1 cellular context compared by ENCODE assay signal in the genomic region with DNA sequence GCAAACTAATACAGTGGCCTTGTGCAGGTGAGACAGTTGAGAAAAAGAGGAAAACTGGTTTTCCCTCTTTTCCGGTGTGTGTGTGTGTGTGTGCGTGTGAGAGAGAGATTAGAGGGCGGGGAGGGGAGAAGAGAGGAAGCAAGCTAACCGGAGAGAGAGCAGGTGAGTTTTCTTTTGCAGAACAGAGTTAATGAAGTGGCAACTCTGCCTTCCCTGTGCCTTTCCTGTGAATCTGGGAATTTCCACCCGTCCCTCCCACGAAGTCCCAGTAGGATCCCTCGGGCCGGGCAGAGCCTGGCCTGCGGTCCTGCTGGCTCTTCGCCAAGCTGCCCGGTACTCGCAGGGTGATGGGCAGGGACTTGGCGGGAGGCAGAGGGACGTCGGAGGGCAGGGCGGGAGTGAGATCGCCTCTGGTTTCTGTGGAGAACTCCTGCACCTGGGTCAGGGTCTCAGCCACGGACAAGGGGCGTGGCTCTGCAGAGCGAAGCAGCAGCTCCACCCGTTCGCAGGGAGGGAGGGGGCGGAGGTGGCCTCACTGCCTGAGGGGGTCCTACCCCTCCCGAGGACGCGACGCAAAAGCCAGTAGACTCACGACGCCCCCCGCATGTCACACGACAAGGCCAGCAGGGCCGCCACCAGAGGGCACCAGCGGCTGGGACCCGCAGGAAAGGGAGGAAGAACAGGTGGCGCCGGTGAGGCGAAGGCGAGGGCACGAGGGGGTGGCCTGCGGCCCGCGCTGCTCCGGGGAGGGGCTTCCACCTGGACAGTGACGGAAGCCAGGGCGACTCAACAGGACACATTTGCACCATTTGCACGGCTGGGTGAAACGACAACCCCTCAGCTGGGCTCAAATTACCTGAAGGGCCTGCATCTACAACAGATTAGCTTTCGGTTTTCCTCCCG.
TF ChIP-seq lines count a peak whose summit lies in the region.

No MANE protein-coding gene starts in this region.

TF ChIP-seq in K562, 482 proteins besides CTCF, POLR2A, EP300 and RAD21 (continued from another document and continues in another):
- TF ChIP-seq NCOA1 (IDR thresholded peaks at IDR 0.05; ENCODE audit: low read depth) (no peak), STAT5A (IDR thresholded peaks at IDR 0.05; ENCODE audit: borderline replicate concordance, low read length) (no peak; the same call in 1 of the 2 replicates), NBN (IDR thresholded peaks at IDR 0.05; ENCODE audit: low read depth) (peak; percentile 70; the same call in 1 of the 2 replicates), ZNF23 (CRISPR knock-in tag; IDR thresholded peaks at IDR 0.05) (no peak), SP2 (IDR thresholded peaks at IDR 0.05; ENCODE audit: extremely low read depth, low read depth, low read length, poor library complexity, severe bottlenecking) (no peak), ZFPM2 (CRISPR knock-in tag; IDR thresholded peaks at IDR 0.05) (no peak), TCF7L2 (IDR thresholded peaks at IDR 0.05; ENCODE audit: low read depth, low read length) (no peak), DNMT1 (IDR thresholded peaks at IDR 0.05) (no peak), CBX5 (IDR thresholded peaks at IDR 0.05; ENCODE audit: borderline replicate concordance, low read depth) (0 out of 2 replicates have a peak, but pooled peaks have one; percentile 18), RFX5 (IDR thresholded peaks at IDR 0.05; ENCODE audit: low read depth, low read length) (no peak), ZNF431 (CRISPR knock-in tag; IDR thresholded peaks at IDR 0.05) (peak; percentile 93), NFIC (IDR thresholded peaks at IDR 0.05) (peak; percentile 93), SOX6 (IDR thresholded peaks at IDR 0.05) (peak; percentile 59), HNRNPH1 (optimal IDR thresholded peaks at IDR 0.05; ENCODE audit: low read depth, low read length) (no peak)
- TF ChIP-seq, protein P1, sequence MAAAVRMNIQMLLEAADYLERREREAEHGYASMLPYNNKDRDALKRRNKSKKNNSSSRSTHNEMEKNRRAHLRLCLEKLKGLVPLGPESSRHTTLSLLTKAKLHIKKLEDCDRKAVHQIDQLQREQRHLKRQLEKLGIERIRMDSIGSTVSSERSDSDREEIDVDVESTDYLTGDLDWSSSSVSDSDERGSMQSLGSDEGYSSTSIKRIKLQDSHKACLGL (CRISPR knock-in tag; IDR thresholded peaks at IDR 0.05; ENCODE audit: borderline replicate concordance, poor library complexity, severe bottlenecking) = no peak
- TF ChIP-seq, protein P2, sequence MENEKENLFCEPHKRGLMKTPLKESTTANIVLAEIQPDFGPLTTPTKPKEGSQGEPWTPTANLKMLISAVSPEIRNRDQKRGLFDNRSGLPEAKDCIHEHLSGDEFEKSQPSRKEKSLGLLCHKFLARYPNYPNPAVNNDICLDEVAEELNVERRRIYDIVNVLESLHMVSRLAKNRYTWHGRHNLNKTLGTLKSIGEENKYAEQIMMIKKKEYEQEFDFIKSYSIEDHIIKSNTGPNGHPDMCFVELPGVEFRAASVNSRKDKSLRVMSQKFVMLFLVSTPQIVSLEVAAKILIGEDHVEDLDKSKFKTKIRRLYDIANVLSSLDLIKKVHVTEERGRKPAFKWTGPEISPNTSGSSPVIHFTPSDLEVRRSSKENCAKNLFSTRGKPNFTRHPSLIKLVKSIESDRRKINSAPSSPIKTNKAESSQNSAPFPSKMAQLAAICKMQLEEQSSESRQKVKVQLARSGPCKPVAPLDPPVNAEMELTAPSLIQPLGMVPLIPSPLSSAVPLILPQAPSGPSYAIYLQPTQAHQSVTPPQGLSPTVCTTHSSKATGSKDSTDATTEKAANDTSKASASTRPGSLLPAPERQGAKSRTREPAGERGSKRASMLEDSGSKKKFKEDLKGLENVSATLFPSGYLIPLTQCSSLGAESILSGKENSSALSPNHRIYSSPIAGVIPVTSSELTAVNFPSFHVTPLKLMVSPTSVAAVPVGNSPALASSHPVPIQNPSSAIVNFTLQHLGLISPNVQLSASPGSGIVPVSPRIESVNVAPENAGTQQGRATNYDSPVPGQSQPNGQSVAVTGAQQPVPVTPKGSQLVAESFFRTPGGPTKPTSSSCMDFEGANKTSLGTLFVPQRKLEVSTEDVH (IDR thresholded peaks at IDR 0.05; ENCODE audit: low read depth, partially characterized antibody) = no peak
- TF ChIP-seq, protein P3, sequence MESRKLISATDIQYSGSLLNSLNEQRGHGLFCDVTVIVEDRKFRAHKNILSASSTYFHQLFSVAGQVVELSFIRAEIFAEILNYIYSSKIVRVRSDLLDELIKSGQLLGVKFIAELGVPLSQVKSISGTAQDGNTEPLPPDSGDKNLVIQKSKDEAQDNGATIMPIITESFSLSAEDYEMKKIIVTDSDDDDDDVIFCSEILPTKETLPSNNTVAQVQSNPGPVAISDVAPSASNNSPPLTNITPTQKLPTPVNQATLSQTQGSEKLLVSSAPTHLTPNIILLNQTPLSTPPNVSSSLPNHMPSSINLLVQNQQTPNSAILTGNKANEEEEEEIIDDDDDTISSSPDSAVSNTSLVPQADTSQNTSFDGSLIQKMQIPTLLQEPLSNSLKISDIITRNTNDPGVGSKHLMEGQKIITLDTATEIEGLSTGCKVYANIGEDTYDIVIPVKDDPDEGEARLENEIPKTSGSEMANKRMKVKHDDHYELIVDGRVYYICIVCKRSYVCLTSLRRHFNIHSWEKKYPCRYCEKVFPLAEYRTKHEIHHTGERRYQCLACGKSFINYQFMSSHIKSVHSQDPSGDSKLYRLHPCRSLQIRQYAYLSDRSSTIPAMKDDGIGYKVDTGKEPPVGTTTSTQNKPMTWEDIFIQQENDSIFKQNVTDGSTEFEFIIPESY (CRISPR knock-in tag; IDR thresholded peaks at IDR 0.05) = peak; percentile 98
- TF ChIP-seq, protein P4, sequence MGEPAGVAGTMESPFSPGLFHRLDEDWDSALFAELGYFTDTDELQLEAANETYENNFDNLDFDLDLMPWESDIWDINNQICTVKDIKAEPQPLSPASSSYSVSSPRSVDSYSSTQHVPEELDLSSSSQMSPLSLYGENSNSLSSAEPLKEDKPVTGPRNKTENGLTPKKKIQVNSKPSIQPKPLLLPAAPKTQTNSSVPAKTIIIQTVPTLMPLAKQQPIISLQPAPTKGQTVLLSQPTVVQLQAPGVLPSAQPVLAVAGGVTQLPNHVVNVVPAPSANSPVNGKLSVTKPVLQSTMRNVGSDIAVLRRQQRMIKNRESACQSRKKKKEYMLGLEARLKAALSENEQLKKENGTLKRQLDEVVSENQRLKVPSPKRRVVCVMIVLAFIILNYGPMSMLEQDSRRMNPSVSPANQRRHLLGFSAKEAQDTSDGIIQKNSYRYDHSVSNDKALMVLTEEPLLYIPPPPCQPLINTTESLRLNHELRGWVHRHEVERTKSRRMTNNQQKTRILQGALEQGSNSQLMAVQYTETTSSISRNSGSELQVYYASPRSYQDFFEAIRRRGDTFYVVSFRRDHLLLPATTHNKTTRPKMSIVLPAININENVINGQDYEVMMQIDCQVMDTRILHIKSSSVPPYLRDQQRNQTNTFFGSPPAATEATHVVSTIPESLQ (CRISPR knock-in tag; IDR thresholded peaks at IDR 0.05) = peak; percentile 99
- TF ChIP-seq, protein P5, sequence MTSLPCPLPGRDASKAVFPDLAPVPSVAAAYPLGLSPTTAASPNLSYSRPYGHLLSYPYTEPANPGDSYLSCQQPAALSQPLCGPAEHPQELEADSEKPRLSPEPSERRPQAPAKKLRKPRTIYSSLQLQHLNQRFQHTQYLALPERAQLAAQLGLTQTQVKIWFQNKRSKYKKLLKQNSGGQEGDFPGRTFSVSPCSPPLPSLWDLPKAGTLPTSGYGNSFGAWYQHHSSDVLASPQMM (CRISPR knock-in tag; IDR thresholded peaks at IDR 0.05) = no peak
- TF ChIP-seq, protein P6, sequence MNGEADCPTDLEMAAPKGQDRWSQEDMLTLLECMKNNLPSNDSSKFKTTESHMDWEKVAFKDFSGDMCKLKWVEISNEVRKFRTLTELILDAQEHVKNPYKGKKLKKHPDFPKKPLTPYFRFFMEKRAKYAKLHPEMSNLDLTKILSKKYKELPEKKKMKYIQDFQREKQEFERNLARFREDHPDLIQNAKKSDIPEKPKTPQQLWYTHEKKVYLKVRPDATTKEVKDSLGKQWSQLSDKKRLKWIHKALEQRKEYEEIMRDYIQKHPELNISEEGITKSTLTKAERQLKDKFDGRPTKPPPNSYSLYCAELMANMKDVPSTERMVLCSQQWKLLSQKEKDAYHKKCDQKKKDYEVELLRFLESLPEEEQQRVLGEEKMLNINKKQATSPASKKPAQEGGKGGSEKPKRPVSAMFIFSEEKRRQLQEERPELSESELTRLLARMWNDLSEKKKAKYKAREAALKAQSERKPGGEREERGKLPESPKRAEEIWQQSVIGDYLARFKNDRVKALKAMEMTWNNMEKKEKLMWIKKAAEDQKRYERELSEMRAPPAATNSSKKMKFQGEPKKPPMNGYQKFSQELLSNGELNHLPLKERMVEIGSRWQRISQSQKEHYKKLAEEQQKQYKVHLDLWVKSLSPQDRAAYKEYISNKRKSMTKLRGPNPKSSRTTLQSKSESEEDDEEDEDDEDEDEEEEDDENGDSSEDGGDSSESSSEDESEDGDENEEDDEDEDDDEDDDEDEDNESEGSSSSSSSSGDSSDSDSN (IDR thresholded peaks at IDR 0.05; ENCODE audit: borderline replicate concordance in 1 of 2, low read depth in 2 of 2, low read length in 2 of 2) = no peak
- TF ChIP-seq, protein P7, sequence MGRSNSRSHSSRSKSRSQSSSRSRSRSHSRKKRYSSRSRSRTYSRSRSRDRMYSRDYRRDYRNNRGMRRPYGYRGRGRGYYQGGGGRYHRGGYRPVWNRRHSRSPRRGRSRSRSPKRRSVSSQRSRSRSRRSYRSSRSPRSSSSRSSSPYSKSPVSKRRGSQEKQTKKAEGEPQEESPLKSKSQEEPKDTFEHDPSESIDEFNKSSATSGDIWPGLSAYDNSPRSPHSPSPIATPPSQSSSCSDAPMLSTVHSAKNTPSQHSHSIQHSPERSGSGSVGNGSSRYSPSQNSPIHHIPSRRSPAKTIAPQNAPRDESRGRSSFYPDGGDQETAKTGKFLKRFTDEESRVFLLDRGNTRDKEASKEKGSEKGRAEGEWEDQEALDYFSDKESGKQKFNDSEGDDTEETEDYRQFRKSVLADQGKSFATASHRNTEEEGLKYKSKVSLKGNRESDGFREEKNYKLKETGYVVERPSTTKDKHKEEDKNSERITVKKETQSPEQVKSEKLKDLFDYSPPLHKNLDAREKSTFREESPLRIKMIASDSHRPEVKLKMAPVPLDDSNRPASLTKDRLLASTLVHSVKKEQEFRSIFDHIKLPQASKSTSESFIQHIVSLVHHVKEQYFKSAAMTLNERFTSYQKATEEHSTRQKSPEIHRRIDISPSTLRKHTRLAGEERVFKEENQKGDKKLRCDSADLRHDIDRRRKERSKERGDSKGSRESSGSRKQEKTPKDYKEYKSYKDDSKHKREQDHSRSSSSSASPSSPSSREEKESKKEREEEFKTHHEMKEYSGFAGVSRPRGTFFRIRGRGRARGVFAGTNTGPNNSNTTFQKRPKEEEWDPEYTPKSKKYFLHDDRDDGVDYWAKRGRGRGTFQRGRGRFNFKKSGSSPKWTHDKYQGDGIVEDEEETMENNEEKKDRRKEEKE (IDR thresholded peaks at IDR 0.05; ENCODE audit: borderline replicate concordance in 1 of 2, control insufficient read depth in 1 of 2, low read depth in 2 of 2, low read length in 1 of 2) = no peak
- TF ChIP-seq, protein P8, sequence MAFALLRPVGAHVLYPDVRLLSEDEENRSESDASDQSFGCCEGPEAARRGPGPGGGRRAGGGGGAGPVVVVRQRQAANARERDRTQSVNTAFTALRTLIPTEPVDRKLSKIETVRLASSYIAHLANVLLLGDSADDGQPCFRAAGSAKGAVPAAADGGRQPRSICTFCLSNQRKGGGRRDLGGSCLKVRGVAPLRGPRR (CRISPR knock-in tag; IDR thresholded peaks at IDR 0.05) = no peak
- TF ChIP-seq, protein P9, sequence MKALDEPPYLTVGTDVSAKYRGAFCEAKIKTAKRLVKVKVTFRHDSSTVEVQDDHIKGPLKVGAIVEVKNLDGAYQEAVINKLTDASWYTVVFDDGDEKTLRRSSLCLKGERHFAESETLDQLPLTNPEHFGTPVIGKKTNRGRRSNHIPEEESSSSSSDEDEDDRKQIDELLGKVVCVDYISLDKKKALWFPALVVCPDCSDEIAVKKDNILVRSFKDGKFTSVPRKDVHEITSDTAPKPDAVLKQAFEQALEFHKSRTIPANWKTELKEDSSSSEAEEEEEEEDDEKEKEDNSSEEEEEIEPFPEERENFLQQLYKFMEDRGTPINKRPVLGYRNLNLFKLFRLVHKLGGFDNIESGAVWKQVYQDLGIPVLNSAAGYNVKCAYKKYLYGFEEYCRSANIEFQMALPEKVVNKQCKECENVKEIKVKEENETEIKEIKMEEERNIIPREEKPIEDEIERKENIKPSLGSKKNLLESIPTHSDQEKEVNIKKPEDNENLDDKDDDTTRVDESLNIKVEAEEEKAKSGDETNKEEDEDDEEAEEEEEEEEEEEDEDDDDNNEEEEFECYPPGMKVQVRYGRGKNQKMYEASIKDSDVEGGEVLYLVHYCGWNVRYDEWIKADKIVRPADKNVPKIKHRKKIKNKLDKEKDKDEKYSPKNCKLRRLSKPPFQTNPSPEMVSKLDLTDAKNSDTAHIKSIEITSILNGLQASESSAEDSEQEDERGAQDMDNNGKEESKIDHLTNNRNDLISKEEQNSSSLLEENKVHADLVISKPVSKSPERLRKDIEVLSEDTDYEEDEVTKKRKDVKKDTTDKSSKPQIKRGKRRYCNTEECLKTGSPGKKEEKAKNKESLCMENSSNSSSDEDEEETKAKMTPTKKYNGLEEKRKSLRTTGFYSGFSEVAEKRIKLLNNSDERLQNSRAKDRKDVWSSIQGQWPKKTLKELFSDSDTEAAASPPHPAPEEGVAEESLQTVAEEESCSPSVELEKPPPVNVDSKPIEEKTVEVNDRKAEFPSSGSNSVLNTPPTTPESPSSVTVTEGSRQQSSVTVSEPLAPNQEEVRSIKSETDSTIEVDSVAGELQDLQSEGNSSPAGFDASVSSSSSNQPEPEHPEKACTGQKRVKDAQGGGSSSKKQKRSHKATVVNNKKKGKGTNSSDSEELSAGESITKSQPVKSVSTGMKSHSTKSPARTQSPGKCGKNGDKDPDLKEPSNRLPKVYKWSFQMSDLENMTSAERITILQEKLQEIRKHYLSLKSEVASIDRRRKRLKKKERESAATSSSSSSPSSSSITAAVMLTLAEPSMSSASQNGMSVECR (CRISPR knock-in tag; IDR thresholded peaks at IDR 0.05) = peak; percentile 88; the same call in 1 of the 2 replicates
